ENCODE assay signal across 12 cellular contexts in the genomic region with DNA sequence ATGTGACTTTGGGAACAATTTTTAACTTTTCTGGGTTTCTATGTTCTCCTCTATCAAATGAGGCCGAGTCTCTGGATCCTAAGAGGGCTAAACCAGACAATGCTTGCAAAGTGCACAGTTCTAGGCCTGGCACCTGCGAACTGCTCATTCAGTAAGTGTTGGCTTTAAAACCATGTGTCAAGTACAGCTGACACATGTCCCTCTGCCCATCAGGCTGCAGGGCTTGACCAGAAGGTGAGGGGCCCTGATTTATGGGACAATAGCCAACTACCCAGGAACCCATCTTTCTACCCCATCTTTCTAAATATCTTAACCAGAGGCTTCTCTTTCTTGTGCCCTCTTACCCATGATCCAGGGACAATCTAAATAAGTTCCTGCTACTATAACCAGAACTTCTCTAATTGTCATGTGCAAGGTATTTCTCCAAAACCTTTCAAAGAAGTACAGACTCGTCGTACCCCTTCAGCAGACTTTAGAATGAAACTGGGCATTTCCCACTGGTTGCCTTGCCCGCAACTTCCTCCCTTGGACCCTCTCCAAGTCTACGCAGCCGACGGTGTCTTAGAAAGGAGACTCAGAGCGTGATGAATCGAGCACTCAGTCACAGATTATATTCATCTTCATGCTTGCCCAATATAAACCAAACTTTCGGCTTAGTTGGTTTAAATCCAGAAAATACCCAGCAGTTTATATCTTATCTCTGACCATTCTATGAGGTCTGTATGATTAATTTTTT.
DNase-seq lines count a peak whose midpoint lies in the region; ATAC-seq and TF ChIP-seq lines count a peak whose summit lies in the region.
"Had no signal": no experiment of that assay in that cellular context is flagged by ENCODE, and none has a peak within 500 bp of the region (broad histone marks: within the 10 kb centered on the region; RNA-seq: fewer than 3 reads in every experiment).

No MANE protein-coding gene starts in this region.

- TF ChIP-seq POLR2A in breast epithelium (IDR thresholded peaks at IDR 0.05) (no peak), transverse colon (IDR thresholded peaks at IDR 0.05) (no peak)

- H3K27me3 ChIP-seq in breast epithelium, result peaks cover 0 to 6% of the 10 kb centered on the region in 2 donors
- peaks cover 2% of the 10 kb centered on the region for H3K27me3 ChIP-seq in transverse colon
- H3K27me3 ChIP-seq in CD8-positive, alpha-beta T cell (ENCODE audit: insufficient read depth, low read length), result no peaks in the 10 kb centered on the region
- H3K27me3 ChIP-seq: body of pancreas had no signal

- H3K36me3 ChIP-seq in breast epithelium, result no peaks in the 10 kb centered on the region
- no peaks in the 10 kb centered on the region for H3K36me3 ChIP-seq in transverse colon
- H3K36me3 ChIP-seq in CD8-positive, alpha-beta T cell (ENCODE audit: insufficient read depth, low read length), result no peaks in the 10 kb centered on the region

- H3K4me3 Mint-ChIP-seq in MCF 10A (ENCODE audit: unreplicated experiment), result no peak overlapping the region
- H3K4me3 Mint-ChIP-seq in CD8-positive, alpha-beta T cell, result no peak overlapping the region

- POLR2A ChIA-PET in MCF 10A (lab: Yijun Ruan, JAX), result interaction anchor here (0.9 kb wide), 1 partner anchor 16 kb away, joined by 3 read pairs; no protein-coding TSS in a partner anchor
- POLR2A ChIA-PET in CD8-positive, alpha-beta T cell (lab: Charles Lee), result no interaction called here

- in situ Hi-C loops in transverse colon (cut with MboI; ENCODE audit: low pct_ligation_motif_present in 1 of 4, low pct_unique_long_range_greater_than_20kb in 1 of 4, low sequenced_read_pairs in 3 of 4), result loop anchor here in 3 of 4 donors (10.0 to 25.0 kb wide), 3 partner anchors 155 to 493 kb away; a partner anchor contains a TSS

- TF ChIP-seq CTCF in MCF 10A (IDR thresholded peaks at IDR 0.05; ENCODE audit: unreplicated experiment) (no peak), breast epithelium (IDR thresholded peaks at IDR 0.05) (no peak), fibroblast of the aortic adventitia (IDR thresholded peaks at IDR 0.05; ENCODE audit: insufficient read depth, low read length) (no peak), transverse colon (IDR thresholded peaks at IDR 0.05) (no peak)
- no peak for TF ChIP-seq CTCF in CD8-positive, alpha-beta T cell (IDR thresholded peaks at IDR 0.05)

- H3K4me1 ChIP-seq in breast epithelium (no peaks in the 10 kb centered on the region), transverse colon (peaks cover 2 to 16% (median 4%) of the 10 kb centered on the region in 4 donors)
- peaks cover 7% of the 10 kb centered on the region for H3K4me1 ChIP-seq in CD8-positive, alpha-beta T cell (ENCODE audit: insufficient read depth, low read length)

- H3K27ac ChIP-seq in breast epithelium (no peak overlapping the region), transverse colon (no peak overlapping the region)
- H3K27ac ChIP-seq in CD8-positive, alpha-beta T cell (ENCODE audit: low read depth, low read length), result no peak overlapping the region
- H3K27ac ChIP-seq: body of pancreas, epithelial cell of prostate had no signal

- TF ChIP-seq EP300 in transverse colon (IDR thresholded peaks at IDR 0.05; ENCODE audit: low read depth), result no peak

- H3K36me3 Mint-ChIP-seq in MCF 10A (ENCODE audit: insufficient read depth, unreplicated experiment), result no peaks in the 10 kb centered on the region
- H3K36me3 Mint-ChIP-seq in CD8-positive, alpha-beta T cell, result no peaks in the 10 kb centered on the region

- H3K4me1 Mint-ChIP-seq in MCF 10A (ENCODE audit: insufficient read depth, unreplicated experiment), result peaks cover 28% of the 10 kb centered on the region
- H3K4me1 Mint-ChIP-seq in CD8-positive, alpha-beta T cell (ENCODE audit: low read depth), result peaks cover 16% of the 10 kb centered on the region

- H3K9me3 ChIP-seq in breast epithelium (no peaks in the 10 kb centered on the region), transverse colon (no peaks in the 10 kb centered on the region)
- no peaks in the 10 kb centered on the region for H3K9me3 ChIP-seq in CD8-positive, alpha-beta T cell (ENCODE audit: low read length)
- H3K9me3 ChIP-seq: body of pancreas had no signal

- CTCF ChIA-PET in MCF 10A (lab: Yijun Ruan, JAX), result interaction anchor here (1.6 to 1.7 kb wide), 2 partner anchors 157 to 159 kb away, joined by 5 to 11 read pairs; a partner anchor contains a TSS
- CTCF ChIA-PET in CD8-positive, alpha-beta T cell (lab: Charles Lee), result interaction anchor here (1.0 kb wide), 1 partner anchor 9 kb away, joined by 4 read pairs; no protein-coding TSS in a partner anchor

- ATAC-seq in SK-N-SH treated with all-trans-retinoic acid at 6 μM for 48 hours, result peak; percentile 27
- ATAC-seq in HG03432 (IDR thresholded peaks at IDR 0.05; ENCODE audit: unreplicated experiment), result no peak
- no peak for ATAC-seq in CD8-positive, alpha-beta T cell
- ATAC-seq: body of pancreas had no signal

- no peak overlapping the region for H3K4me3 ChIP-seq in breast epithelium
- H3K4me3 ChIP-seq in fibroblast of the aortic adventitia (ENCODE audit: low read depth, low read length), result no peak overlapping the region
- H3K4me3 ChIP-seq in transverse colon, result no peak overlapping the region
- no peak overlapping the region for H3K4me3 ChIP-seq in CD8-positive, alpha-beta T cell (ENCODE audit: low read depth, low read length)
- H3K4me3 ChIP-seq: body of pancreas had no signal

- H3K27me3 Mint-ChIP-seq in MCF 10A (ENCODE audit: insufficient read depth, unreplicated experiment), result no peaks in the 10 kb centered on the region
- peaks cover 51% of the 10 kb centered on the region for H3K27me3 Mint-ChIP-seq in CD8-positive, alpha-beta T cell (ENCODE audit: low read depth)

- no TSS peak for BruUV-seq in MCF 10A (replicated peaks; lab: Mats Ljungman, UMichigan)

- WGBS in transverse colon (ENCODE audit: low coverage in 1 of 2), 2 donors, result 62 to 78% methylated on average over 8 to 11 of the region's 11 CpGs

- H3K9me3 Mint-ChIP-seq in MCF 10A (ENCODE audit: unreplicated experiment), result no peaks in the 10 kb centered on the region
- no peaks in the 10 kb centered on the region for H3K9me3 Mint-ChIP-seq in CD8-positive, alpha-beta T cell

- peak; percentile 81 for DNase-seq in MCF 10A (ENCODE audit: unreplicated experiment)
- no peak for DNase-seq in breast epithelium (ENCODE audit: low spot score in 2 of 2)
- peak; percentile 89 for DNase-seq in fibroblast of the aortic adventitia (ENCODE audit: low read depth)
- DNase-seq in transverse colon, result peak; percentile 25
- no peak for DNase-seq in kidney glomerular epithelial cell (lab: John Stamatoyannopoulos, UW)
- DNase-seq in CD8-positive, alpha-beta T cell, result no peak
- DNase-seq: activated CD8-positive, alpha-beta memory T cell treated with anti-CD3 and anti-CD28 coated beads, Interleukin-2, amount 50 U/mL, for 4 hours; SW 1271 had no signal

- H3K27ac Mint-ChIP-seq in MCF 10A (ENCODE audit: low read depth, unreplicated experiment), result no peak overlapping the region
- no peak overlapping the region for H3K27ac Mint-ChIP-seq in CD8-positive, alpha-beta T cell

- intact Hi-C loops in MCF 10A (cut with micrococcal nuclease) (no loop called here), breast epithelium (cut with DNase I; ENCODE audit: low total_unique reads) (no loop called here), transverse colon (cut with DNase I; ENCODE audit: low total_unique reads) (no loop called here)
- intact Hi-C loops in CD8-positive, alpha-beta T cell (cut with DNase I, micrococcal nuclease), result no loop called here

TF ChIP-seq in SK-N-SH treated with all-trans-retinoic acid at 6 μM for 48 hours, 23 proteins besides CTCF, POLR2A, EP300 and RAD21 (continues in another document):
- TF ChIP-seq PPARA (CRISPR knock-in tag; IDR thresholded peaks at IDR 0.05; ENCODE audit: borderline replicate concordance), result no peak
- no peak for TF ChIP-seq SNAI2 (CRISPR knock-in tag; IDR thresholded peaks at IDR 0.05)
- TF ChIP-seq RARB (CRISPR knock-in tag; IDR thresholded peaks at IDR 0.05), result no peak
- no peak for TF ChIP-seq ARNTL (CRISPR knock-in tag; IDR thresholded peaks at IDR 0.05; ENCODE audit: borderline replicate concordance, low read depth)
- TF ChIP-seq ZNF565 (CRISPR knock-in tag; conservative IDR thresholded peaks at IDR 0.05; ENCODE audit: low read depth), result no peak
- TF ChIP-seq, protein P1, sequence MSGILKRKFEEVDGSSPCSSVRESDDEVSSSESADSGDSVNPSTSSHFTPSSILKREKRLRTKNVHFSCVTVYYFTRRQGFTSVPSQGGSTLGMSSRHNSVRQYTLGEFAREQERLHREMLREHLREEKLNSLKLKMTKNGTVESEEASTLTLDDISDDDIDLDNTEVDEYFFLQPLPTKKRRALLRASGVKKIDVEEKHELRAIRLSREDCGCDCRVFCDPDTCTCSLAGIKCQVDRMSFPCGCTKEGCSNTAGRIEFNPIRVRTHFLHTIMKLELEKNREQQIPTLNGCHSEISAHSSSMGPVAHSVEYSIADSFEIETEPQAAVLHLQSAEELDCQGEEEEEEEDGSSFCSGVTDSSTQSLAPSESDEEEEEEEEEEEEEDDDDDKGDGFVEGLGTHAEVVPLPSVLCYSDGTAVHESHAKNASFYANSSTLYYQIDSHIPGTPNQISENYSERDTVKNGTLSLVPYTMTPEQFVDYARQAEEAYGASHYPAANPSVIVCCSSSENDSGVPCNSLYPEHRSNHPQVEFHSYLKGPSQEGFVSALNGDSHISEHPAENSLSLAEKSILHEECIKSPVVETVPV (CRISPR knock-in tag; IDR thresholded peaks at IDR 0.05), result no peak
- no peak for TF ChIP-seq TCF4 (CRISPR knock-in tag; IDR thresholded peaks at IDR 0.05; ENCODE audit: borderline replicate concordance)
- TF ChIP-seq ZFP3 (CRISPR knock-in tag; IDR thresholded peaks at IDR 0.05), result no peak
- no peak for TF ChIP-seq CSDC2 (CRISPR knock-in tag; IDR thresholded peaks at IDR 0.05)
- no peak for TF ChIP-seq TOX (CRISPR knock-in tag; IDR thresholded peaks at IDR 0.05; ENCODE audit: borderline replicate concordance)
- TF ChIP-seq OSR1 (CRISPR knock-in tag; IDR thresholded peaks at IDR 0.05), result no peak
- no peak for TF ChIP-seq BACH2 (CRISPR knock-in tag; IDR thresholded peaks at IDR 0.05; ENCODE audit: borderline replicate concordance)

Comparison
In these comparisons a context has a peak if more than half of its experiments do, and no peak if none do; other contexts are left out.
1. DNase-seq: peak in MCF 10A (single experiment), fibroblast of the aortic adventitia (single experiment) and transverse colon (single experiment); none in breast epithelium (0 of 2), kidney glomerular epithelial cell (single experiment) and CD8-positive, alpha-beta T cell (0 of 7).